In the genomic region with DNA sequence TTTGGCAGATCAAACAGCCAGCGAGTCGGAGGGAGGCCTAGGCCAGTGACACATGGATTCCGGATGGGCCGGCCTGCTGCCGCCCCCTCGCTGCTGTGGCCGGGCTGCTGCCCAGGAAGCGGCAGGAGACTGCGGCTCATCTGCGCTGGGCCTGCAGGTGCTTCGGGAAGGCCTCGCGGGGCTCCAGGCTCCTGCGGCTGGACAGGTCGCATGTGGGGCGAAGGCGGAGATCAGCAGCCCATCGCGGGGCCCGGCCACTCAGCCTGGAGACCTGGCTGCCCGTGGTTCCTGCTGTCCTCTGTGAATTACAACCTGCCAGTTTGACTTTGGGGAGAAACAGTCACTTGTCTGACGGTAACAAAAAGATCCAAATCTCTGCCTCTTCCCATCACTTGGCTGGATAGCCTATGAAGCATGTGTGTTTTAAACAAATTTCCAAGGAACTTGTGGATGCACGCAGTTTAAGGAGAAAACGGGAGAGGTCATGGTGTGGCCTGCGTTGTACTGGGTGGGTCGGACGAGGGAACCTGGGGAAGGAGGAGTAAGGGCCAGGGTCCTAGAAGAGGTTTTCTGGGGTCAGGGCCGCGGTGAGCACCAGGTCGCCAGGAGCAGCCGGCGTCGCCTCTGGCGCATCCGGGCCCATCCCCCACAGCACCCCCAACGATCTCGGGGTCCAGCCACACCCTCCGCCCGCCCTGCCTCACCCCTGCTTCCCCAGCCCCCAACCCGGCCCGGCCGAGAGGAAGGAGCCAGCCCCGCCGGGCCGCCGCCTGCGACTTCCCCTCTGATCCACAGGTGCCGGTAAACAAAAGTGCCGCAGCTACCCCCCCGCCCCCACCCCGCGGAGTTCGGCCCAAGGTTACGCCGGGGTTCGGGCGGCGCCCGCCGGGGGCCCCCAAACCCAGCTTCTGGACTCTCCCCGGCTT, we compare ENCODE assay signal across 8 cellular contexts. TPM values are rescaled to one million over a fixed set of nuclear protein-coding genes. Genes with fewer than 3 reads are reported as not detected.
A peak's percentile ranks its signal among the peaks of the same experiment; 100 is the strongest.
DNase-seq lines count a peak whose midpoint lies in the region; ATAC-seq and TF ChIP-seq lines count a peak whose summit lies in the region.

No MANE protein-coding gene starts in this region.

- H4K20me1 ChIP-seq in BLaER1 treated with 17β-estradiol and CSF1 and Interleukin-3, amounts not matched to agents 10 nM and 100 nM: peaks cover 0 to 34% (median 11%) of the 10 kb centered on the region in 11 experiments; a peak in 10 of 22 replicates

- no peak overlapping the region for H3K27ac ChIP-seq in BLaER1 treated with 17β-estradiol and CSF1 and Interleukin-3, amounts not matched to agents 10 nM and 100 nM
- peak overlapping the region in 1 of 2 donors; percentile 28 for H3K27ac ChIP-seq in coronary artery
- H3K27ac ChIP-seq in subcutaneous abdominal adipose tissue (ENCODE audit: low read depth, low read length): no peak overlapping the region

- H3K4me3 ChIP-seq in BLaER1 treated with 17β-estradiol and CSF1 and Interleukin-3, amounts not matched to agents 10 nM and 100 nM: peak overlapping the region; percentile 34 to 65 (median 49)
- peak overlapping the region; percentile 71 for H3K4me3 ChIP-seq in coronary artery
- peak overlapping the region in 4 of 5 donors; percentile 42 to 68 (median 60) for H3K4me3 ChIP-seq in subcutaneous abdominal adipose tissue (ENCODE audit: low read depth in 1 of 5, low read length in 5 of 5)

- peaks cover 69 to 82% (median 77%) of the 10 kb centered on the region in 11 experiments for H3K27me3 ChIP-seq in BLaER1 treated with 17β-estradiol and CSF1 and Interleukin-3, amounts not matched to agents 10 nM and 100 nM
- H3K27me3 ChIP-seq in subcutaneous abdominal adipose tissue (ENCODE audit: control insufficient read depth in 5 of 5, insufficient read depth in 4 of 5, low read length in 5 of 5): peaks cover 9 to 21% (median 17%) of the 10 kb centered on the region in 5 donors

- peak; percentile 32 for DNase-seq in T-helper 2 cell treated with Interferon-gamma antibody and Interleukin-4, amounts not matched to agents 5 μg/mL and 100 μg/mL, for 36 hours (ENCODE audit: low spot score)
- DNase-seq in coronary artery (ENCODE audit: low spot score): no peak
- DNase-seq in mucosa of gallbladder (ENCODE audit: low spot score): peak; percentile 33
- DNase-seq in DMS153 (lab: John Stamatoyannopoulos, UW): no peak
- DNase-seq in DMS 273 treated with DMSO at 0.1 percent for 48 hours (lab: John Stamatoyannopoulos, UW): no peak

- H3K27me3 Mint-ChIP-seq in T-helper 2 cell treated with Interferon-gamma antibody and Interleukin-4, amounts not matched to agents 5 μg/mL and 100 μg/mL, for 36 hours (ENCODE audit: low read depth): no peaks in the 10 kb centered on the region

- peaks cover 0 to 4% (median 0%) of the 10 kb centered on the region in 11 experiments; a peak in 1 of 22 replicates for H3K36me3 ChIP-seq in BLaER1 treated with 17β-estradiol and CSF1 and Interleukin-3, amounts not matched to agents 10 nM and 100 nM
- no peaks in the 10 kb centered on the region for H3K36me3 ChIP-seq in subcutaneous abdominal adipose tissue (ENCODE audit: control insufficient read depth in 5 of 5, insufficient read depth in 5 of 5, low read length in 5 of 5)

- peak overlapping the region in 7 of 11 experiments; percentile 6 to 55 (median 50); a peak in 8 of 22 replicates for H3K9ac ChIP-seq in BLaER1 treated with 17β-estradiol and CSF1 and Interleukin-3, amounts not matched to agents 10 nM and 100 nM
- peak overlapping the region in 1 of 5 donors; percentile 42 for H3K9ac ChIP-seq in subcutaneous abdominal adipose tissue (ENCODE audit: low read length in 5 of 5)

- H3K4me2 ChIP-seq in BLaER1 treated with 17β-estradiol and CSF1 and Interleukin-3, amounts not matched to agents 10 nM and 100 nM: peak overlapping the region; percentile 64 to 88 (median 83)

- no peak for ATAC-seq in GM18909 (IDR thresholded peaks at IDR 0.05; ENCODE audit: poor library complexity, unreplicated experiment)

- peaks cover 36% of the 10 kb centered on the region for H3K36me3 Mint-ChIP-seq in T-helper 2 cell treated with Interferon-gamma antibody and Interleukin-4, amounts not matched to agents 5 μg/mL and 100 μg/mL, for 36 hours (ENCODE audit: low read depth)

- peak overlapping the region; percentile 85 for H3K27ac Mint-ChIP-seq in T-helper 2 cell treated with Interferon-gamma antibody and Interleukin-4, amounts not matched to agents 5 μg/mL and 100 μg/mL, for 36 hours

- no peaks in the 10 kb centered on the region for H3K9me3 Mint-ChIP-seq in T-helper 2 cell treated with Interferon-gamma antibody and Interleukin-4, amounts not matched to agents 5 μg/mL and 100 μg/mL, for 36 hours

- no peaks in the 10 kb centered on the region for H3K9me3 ChIP-seq in BLaER1 treated with 17β-estradiol and CSF1 and Interleukin-3, amounts not matched to agents 10 nM and 100 nM (replicated peaks in 1 of 11)
- H3K9me3 ChIP-seq in subcutaneous abdominal adipose tissue (ENCODE audit: control insufficient read depth in 5 of 5, low read length in 5 of 5): no peaks in the 10 kb centered on the region

- peaks cover 53% of the 10 kb centered on the region for H3K4me1 Mint-ChIP-seq in T-helper 2 cell treated with Interferon-gamma antibody and Interleukin-4, amounts not matched to agents 5 μg/mL and 100 μg/mL, for 36 hours (ENCODE audit: low read depth)

- peak overlapping the region; percentile 84 for H3K4me3 Mint-ChIP-seq in T-helper 2 cell treated with Interferon-gamma antibody and Interleukin-4, amounts not matched to agents 5 μg/mL and 100 μg/mL, for 36 hours

- H3K4me1 ChIP-seq in BLaER1 treated with 17β-estradiol and CSF1 and Interleukin-3, amounts not matched to agents 10 nM and 100 nM: peaks cover 22 to 44% (median 35%) of the 10 kb centered on the region in 10 experiments
- H3K4me1 ChIP-seq in subcutaneous abdominal adipose tissue (ENCODE audit: control insufficient read depth in 5 of 5, insufficient read depth in 5 of 5, low read length in 5 of 5): peaks cover 0 to 40% (median 24%) of the 10 kb centered on the region in 5 donors

- no peak for TF ChIP-seq CTCF in coronary artery (IDR thresholded peaks at IDR 0.05)

RNA-seq across cellular contexts. Expression of a gene that starts 1.6 kb away (rescaled TPM):
- 250 TPM for total RNA-seq in mucosa of gallbladder

Comparison
In these comparisons a context has a peak if more than half of its experiments do, and no peak if none do; other contexts are left out.
1. DNase-seq: peak in T-helper 2 cell treated with Interferon-gamma antibody and Interleukin-4, amounts not matched to agents 5 μg/mL and 100 μg/mL, for 36 hours (single experiment) and mucosa of gallbladder (single experiment); none in coronary artery (single experiment), DMS153 (single experiment) and DMS 273 treated with DMSO at 0.1 percent for 48 hours (single experiment).
2. Peak in every context shown above with its lines, with median percentiles within 50 percentile points of each other: H3K4me3 ChIP-seq.